ENCODE assay signal across 1 cellular context in genomic region chr1:1417396-1417795, GRCh38.
TF ChIP-seq lines count a peak whose summit lies in the region.

No MANE protein-coding gene starts in this region.

TF ChIP-seq in HepG2, 621 proteins besides CTCF, POLR2A, EP300 and RAD21:
- TF ChIP-seq PATZ1 (CRISPR knock-in tag; IDR thresholded peaks at IDR 0.05) (0 out of 2 replicates have a peak, but pooled peaks have one; percentile 14), SAP130 (CRISPR knock-in tag; IDR thresholded peaks at IDR 0.05; ENCODE audit: low read depth) (peak; percentile 48), STAG1 (CRISPR knock-in tag; IDR thresholded peaks at IDR 0.05) (peak; percentile 29; the same call in 1 of the 2 replicates)
